1 cellular context compared by ENCODE assay signal in the genomic region with DNA sequence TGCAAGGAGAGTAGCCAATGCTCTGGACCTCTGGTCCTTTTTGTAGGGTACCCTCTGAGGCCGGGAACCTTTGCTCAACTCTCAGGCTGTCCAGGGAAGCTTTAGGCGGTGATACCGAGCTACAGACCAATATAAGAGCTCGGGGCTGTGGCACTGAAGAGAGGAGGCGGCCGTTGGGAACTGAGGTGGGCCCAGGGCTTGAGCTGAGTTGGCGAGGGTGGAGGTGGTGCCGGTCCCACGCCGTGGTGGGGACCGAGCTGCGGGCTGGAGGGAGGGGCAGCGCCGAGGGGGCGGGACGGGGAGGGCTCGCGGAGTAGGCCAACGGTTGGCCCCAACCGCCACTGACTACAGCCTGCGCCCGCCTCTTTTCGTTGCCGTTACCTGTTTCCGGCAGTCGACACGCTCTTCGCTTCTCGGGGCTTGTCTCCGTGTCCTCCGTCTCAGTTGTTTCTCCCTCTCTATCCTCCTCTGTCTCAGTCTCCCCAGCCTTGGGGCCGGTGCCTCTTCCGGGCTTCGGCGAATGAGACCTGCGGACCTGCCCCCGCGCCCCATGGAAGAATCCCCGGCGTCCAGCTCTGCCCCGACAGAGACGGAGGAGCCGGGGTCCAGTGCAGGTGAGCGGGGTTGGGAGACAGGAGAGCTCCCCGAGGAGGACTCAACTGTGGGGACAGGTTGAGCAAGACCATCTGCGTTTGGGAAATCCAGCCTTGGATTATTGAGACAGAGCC.
A peak's percentile ranks its signal among the peaks of the same experiment; 100 is the strongest.
TF ChIP-seq lines count a peak whose summit lies in the region.

A gene with protein sequence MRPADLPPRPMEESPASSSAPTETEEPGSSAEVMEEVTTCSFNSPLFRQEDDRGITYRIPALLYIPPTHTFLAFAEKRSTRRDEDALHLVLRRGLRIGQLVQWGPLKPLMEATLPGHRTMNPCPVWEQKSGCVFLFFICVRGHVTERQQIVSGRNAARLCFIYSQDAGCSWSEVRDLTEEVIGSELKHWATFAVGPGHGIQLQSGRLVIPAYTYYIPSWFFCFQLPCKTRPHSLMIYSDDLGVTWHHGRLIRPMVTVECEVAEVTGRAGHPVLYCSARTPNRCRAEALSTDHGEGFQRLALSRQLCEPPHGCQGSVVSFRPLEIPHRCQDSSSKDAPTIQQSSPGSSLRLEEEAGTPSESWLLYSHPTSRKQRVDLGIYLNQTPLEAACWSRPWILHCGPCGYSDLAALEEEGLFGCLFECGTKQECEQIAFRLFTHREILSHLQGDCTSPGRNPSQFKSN (plus strand): TSS at position 393 of the 728 bp plus-strand sequence. CDS start 128 bp downstream, at position 521.

TF ChIP-seq in HepG2, 621 proteins besides CTCF, POLR2A, EP300 and RAD21 (continued from another document and continues in another):
- TF ChIP-seq ZNF597 (CRISPR knock-in tag; IDR thresholded peaks at IDR 0.05), result no peak
- TF ChIP-seq, protein P1, sequence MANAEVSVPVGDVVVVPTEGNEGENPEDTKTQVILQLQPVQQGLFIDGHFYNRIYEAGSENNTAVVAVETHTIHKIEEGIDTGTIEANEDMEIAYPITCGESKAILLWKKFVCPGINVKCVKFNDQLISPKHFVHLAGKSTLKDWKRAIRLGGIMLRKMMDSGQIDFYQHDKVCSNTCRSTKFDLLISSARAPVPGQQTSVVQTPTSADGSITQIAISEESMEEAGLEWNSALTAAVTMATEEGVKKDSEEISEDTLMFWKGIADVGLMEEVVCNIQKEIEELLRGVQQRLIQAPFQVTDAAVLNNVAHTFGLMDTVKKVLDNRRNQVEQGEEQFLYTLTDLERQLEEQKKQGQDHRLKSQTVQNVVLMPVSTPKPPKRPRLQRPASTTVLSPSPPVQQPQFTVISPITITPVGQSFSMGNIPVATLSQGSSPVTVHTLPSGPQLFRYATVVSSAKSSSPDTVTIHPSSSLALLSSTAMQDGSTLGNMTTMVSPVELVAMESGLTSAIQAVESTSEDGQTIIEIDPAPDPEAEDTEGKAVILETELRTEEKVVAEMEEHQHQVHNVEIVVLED (CRISPR knock-in tag; IDR thresholded peaks at IDR 0.05; ENCODE audit: borderline replicate concordance), result peak; percentile 35; the same call in 1 of the 2 replicates
- peak; percentile 83; the same call in 1 of the 2 replicates for TF ChIP-seq ZNF792 (CRISPR knock-in tag; IDR thresholded peaks at IDR 0.05)
- TF ChIP-seq CREB3 (CRISPR knock-in tag; IDR thresholded peaks at IDR 0.05), result no peak
- peak; percentile 46 for TF ChIP-seq HNRNPLL (IDR thresholded peaks at IDR 0.05; ENCODE audit: low read depth, low read length, poor library complexity, severe bottlenecking)
- TF ChIP-seq ZNF557 (CRISPR knock-in tag; IDR thresholded peaks at IDR 0.05), result no peak
- no peak for TF ChIP-seq NR3C1 (CRISPR knock-in tag; IDR thresholded peaks at IDR 0.05)
- TF ChIP-seq NBN (conservative IDR thresholded peaks at IDR 0.05), result no peak
- no peak for TF ChIP-seq HNRNPUL1 (IDR thresholded peaks at IDR 0.05; ENCODE audit: low read depth, low read length)
- no peak for TF ChIP-seq TCF7 (IDR thresholded peaks at IDR 0.05; ENCODE audit: low read depth)
- 0 out of 2 replicates have a peak, but pooled peaks have one; percentile 5 for TF ChIP-seq THRA (CRISPR knock-in tag; IDR thresholded peaks at IDR 0.05; ENCODE audit: borderline replicate concordance)
- TF ChIP-seq TOE1 (CRISPR knock-in tag; IDR thresholded peaks at IDR 0.05), result no peak
- TF ChIP-seq SCMH1 (CRISPR knock-in tag; IDR thresholded peaks at IDR 0.05; ENCODE audit: borderline replicate concordance), result no peak
- TF ChIP-seq NFYB (CRISPR knock-in tag; IDR thresholded peaks at IDR 0.05), result peak; percentile 61; the same call in 1 of the 2 replicates
- TF ChIP-seq CSRNP1 (CRISPR knock-in tag; IDR thresholded peaks at IDR 0.05), result no peak; the same call in 1 of the 2 replicates
- no peak for TF ChIP-seq ZNF350 (CRISPR knock-in tag; IDR thresholded peaks at IDR 0.05; ENCODE audit: borderline replicate concordance, low read depth)
- TF ChIP-seq KDM1A (CRISPR knock-in tag; IDR thresholded peaks at IDR 0.05), result no peak
- peak; percentile 31 to 60; a peak in 1 of 4 replicates for TF ChIP-seq HMGXB4 (CRISPR knock-in tag; IDR thresholded peaks at IDR 0.05; ENCODE audit: borderline replicate concordance in 1 of 2, low read depth in 1 of 2)
- no peak for TF ChIP-seq RFXAP (CRISPR knock-in tag; IDR thresholded peaks at IDR 0.05; ENCODE audit: borderline replicate concordance)
- TF ChIP-seq ESRRA (CRISPR knock-in tag; IDR thresholded peaks at IDR 0.05; ENCODE audit: low read depth), result 0 out of 2 replicates have a peak, but pooled peaks have one; percentile 19
- no peak for TF ChIP-seq ARHGAP35 (CRISPR knock-in tag; IDR thresholded peaks at IDR 0.05; ENCODE audit: borderline replicate concordance)
- no peak for TF ChIP-seq ZNF484 (CRISPR knock-in tag; IDR thresholded peaks at IDR 0.05; ENCODE audit: borderline replicate concordance, low read depth)
- no peak for TF ChIP-seq ZNF839 (CRISPR knock-in tag; IDR thresholded peaks at IDR 0.05; ENCODE audit: borderline replicate concordance)
- TF ChIP-seq, protein P2, sequence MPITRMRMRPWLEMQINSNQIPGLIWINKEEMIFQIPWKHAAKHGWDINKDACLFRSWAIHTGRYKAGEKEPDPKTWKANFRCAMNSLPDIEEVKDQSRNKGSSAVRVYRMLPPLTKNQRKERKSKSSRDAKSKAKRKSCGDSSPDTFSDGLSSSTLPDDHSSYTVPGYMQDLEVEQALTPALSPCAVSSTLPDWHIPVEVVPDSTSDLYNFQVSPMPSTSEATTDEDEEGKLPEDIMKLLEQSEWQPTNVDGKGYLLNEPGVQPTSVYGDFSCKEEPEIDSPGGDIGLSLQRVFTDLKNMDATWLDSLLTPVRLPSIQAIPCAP (CRISPR knock-in tag; IDR thresholded peaks at IDR 0.05; ENCODE audit: low read depth), result no peak
- no peak for TF ChIP-seq RORA (CRISPR knock-in tag; IDR thresholded peaks at IDR 0.05)
- TF ChIP-seq ZNF335 (CRISPR knock-in tag; IDR thresholded peaks at IDR 0.05), result no peak
- no peak for TF ChIP-seq MTF1 (CRISPR knock-in tag; IDR thresholded peaks at IDR 0.05)
- no peak for TF ChIP-seq SMARCE1 (IDR thresholded peaks at IDR 0.05; ENCODE audit: borderline replicate concordance)
- 0 out of 2 replicates have a peak, but pooled peaks have one; percentile 38 for TF ChIP-seq ZNF143 (CRISPR knock-in tag; IDR thresholded peaks at IDR 0.05)
- TF ChIP-seq, protein P3, sequence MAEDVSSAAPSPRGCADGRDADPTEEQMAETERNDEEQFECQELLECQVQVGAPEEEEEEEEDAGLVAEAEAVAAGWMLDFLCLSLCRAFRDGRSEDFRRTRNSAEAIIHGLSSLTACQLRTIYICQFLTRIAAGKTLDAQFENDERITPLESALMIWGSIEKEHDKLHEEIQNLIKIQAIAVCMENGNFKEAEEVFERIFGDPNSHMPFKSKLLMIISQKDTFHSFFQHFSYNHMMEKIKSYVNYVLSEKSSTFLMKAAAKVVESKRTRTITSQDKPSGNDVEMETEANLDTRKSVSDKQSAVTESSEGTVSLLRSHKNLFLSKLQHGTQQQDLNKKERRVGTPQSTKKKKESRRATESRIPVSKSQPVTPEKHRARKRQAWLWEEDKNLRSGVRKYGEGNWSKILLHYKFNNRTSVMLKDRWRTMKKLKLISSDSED (CRISPR knock-in tag; IDR thresholded peaks at IDR 0.05), result no peak
- TF ChIP-seq, protein P4, sequence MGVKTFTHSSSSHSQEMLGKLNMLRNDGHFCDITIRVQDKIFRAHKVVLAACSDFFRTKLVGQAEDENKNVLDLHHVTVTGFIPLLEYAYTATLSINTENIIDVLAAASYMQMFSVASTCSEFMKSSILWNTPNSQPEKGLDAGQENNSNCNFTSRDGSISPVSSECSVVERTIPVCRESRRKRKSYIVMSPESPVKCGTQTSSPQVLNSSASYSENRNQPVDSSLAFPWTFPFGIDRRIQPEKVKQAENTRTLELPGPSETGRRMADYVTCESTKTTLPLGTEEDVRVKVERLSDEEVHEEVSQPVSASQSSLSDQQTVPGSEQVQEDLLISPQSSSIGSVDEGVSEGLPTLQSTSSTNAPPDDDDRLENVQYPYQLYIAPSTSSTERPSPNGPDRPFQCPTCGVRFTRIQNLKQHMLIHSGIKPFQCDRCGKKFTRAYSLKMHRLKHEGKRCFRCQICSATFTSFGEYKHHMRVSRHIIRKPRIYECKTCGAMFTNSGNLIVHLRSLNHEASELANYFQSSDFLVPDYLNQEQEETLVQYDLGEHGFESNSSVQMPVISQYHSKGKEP (CRISPR knock-in tag; IDR thresholded peaks at IDR 0.05), result no peak
- TF ChIP-seq ZBTB39 (CRISPR knock-in tag; IDR thresholded peaks at IDR 0.05), result no peak
- peak; percentile 80 for TF ChIP-seq POLR2G (IDR thresholded peaks at IDR 0.05; ENCODE audit: low read depth, low read length)
- TF ChIP-seq ETV6 (CRISPR knock-in tag; conservative IDR thresholded peaks at IDR 0.05), result no peak
- no peak for TF ChIP-seq ZNF382 (CRISPR knock-in tag; IDR thresholded peaks at IDR 0.05; ENCODE audit: borderline replicate concordance)
- TF ChIP-seq ZNF704 (CRISPR knock-in tag; IDR thresholded peaks at IDR 0.05; ENCODE audit: borderline replicate concordance), result no peak
- TF ChIP-seq RFX1 (IDR thresholded peaks at IDR 0.05), result no peak
- TF ChIP-seq ZNF460 (CRISPR knock-in tag; IDR thresholded peaks at IDR 0.05; ENCODE audit: borderline replicate concordance), result no peak
- TF ChIP-seq ZNF841 (CRISPR knock-in tag; IDR thresholded peaks at IDR 0.05; ENCODE audit: borderline replicate concordance), result no peak
- TF ChIP-seq ZNF670 (CRISPR knock-in tag; IDR thresholded peaks at IDR 0.05; ENCODE audit: borderline replicate concordance), result no peak
